8 cellular contexts compared by ENCODE assay signal in genomic region chr11:57324886-57325734, GRCh38.
DNase-seq lines count a peak whose midpoint lies in the region; ATAC-seq and TF ChIP-seq lines count a peak whose summit lies in the region.

TSS of gene TNKS1BP1 (minus strand) at chr11:57324952. CDS start at chr11:57321885, 3,067 bp downstream.

- peak; percentile 86 for ATAC-seq in HG03175 (IDR thresholded peaks at IDR 0.05; ENCODE audit: unreplicated experiment)

- in situ Hi-C loops in GM18951 (cut with MboI; ENCODE audit: low sequenced_read_pairs, unreplicated experiment) = no loop called here

- TF ChIP-seq POLR2A in GM18951 (IDR thresholded peaks at IDR 0.05; ENCODE audit: extremely low read depth, insufficient read depth, insufficient read length) = peak; percentile 78

- peak; percentile 97 for DNase-seq in AG08396 (ENCODE audit: low spot score)
- peak; percentile 95 for DNase-seq in NCI-H226
- DNase-seq in activated CD4-positive, CD25-positive, alpha-beta regulatory T cell treated with anti-CD3 and anti-CD28 coated beads, Interleukin-2, amount 50 U/mL, for 16 hours (ENCODE audit: low read depth, low spot score) = peak; percentile 80
- peak; percentile 90 for DNase-seq in central memory CD4-positive, alpha-beta T cell
- DNase-seq in inferior parietal cortex (ENCODE audit: extremely low spot score) = peak; percentile 91
- peak; percentile 84 for DNase-seq in smooth muscle cell of the brain vasculature (ENCODE audit: low read depth, low spot score)

Comparison
In these comparisons a context has a peak if more than half of its experiments do, and no peak if none do; other contexts are left out.
1. Peak in every context shown above with its lines: DNase-seq and ATAC-seq.